In the genomic region with DNA sequence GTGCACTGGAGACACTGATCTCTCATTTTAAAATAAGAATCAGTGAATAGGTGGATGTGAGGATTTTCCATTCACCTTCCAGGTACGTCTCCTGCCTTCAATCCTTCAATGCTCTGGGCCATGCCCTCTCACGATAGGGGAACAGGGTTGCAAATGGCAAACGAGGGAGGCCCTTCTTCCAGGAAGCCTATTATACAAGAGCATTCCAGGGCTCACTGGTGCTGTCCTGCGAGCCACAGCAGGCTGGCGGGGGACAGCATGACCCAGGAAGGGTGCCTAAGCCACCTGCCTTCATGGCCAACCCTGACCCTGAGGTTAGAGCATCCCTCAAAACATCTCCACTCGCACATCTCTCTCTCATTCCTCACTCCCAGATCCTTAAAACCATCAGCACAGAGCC, we compare ENCODE assay signal across 2 cellular contexts.
TF ChIP-seq lines count a peak whose summit lies in the region.

No MANE protein-coding gene starts in this region.

TF ChIP-seq in A549, 52 proteins besides CTCF, POLR2A, EP300 and RAD21:
- TF ChIP-seq, protein P1, sequence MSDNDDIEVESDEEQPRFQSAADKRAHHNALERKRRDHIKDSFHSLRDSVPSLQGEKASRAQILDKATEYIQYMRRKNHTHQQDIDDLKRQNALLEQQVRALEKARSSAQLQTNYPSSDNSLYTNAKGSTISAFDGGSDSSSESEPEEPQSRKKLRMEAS (IDR thresholded peaks at IDR 0.05) = no peak
- TF ChIP-seq, protein P2, sequence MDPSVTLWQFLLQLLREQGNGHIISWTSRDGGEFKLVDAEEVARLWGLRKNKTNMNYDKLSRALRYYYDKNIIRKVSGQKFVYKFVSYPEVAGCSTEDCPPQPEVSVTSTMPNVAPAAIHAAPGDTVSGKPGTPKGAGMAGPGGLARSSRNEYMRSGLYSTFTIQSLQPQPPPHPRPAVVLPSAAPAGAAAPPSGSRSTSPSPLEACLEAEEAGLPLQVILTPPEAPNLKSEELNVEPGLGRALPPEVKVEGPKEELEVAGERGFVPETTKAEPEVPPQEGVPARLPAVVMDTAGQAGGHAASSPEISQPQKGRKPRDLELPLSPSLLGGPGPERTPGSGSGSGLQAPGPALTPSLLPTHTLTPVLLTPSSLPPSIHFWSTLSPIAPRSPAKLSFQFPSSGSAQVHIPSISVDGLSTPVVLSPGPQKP (IDR thresholded peaks at IDR 0.05; ENCODE audit: low read depth, low read length) = no peak
- TF ChIP-seq HOXA7 (CRISPR knock-in tag; IDR thresholded peaks at IDR 0.05) (no peak), RCOR1 (IDR thresholded peaks at IDR 0.05; ENCODE audit: low read depth, low read length) (no peak), FOSL2 (IDR thresholded peaks at IDR 0.05) (no peak), FOSL2 (CRISPR knock-in tag; IDR thresholded peaks at IDR 0.05) (no peak), CBX8 (IDR thresholded peaks at IDR 0.05) (no peak), NPAS2 (CRISPR knock-in tag; IDR thresholded peaks at IDR 0.05; ENCODE audit: borderline replicate concordance) (no peak), TP53 (CRISPR knock-in tag; IDR thresholded peaks at IDR 0.05) (no peak), CBX2 (IDR thresholded peaks at IDR 0.05; ENCODE audit: borderline replicate concordance, low read depth) (no peak), FOXS1 (CRISPR knock-in tag; IDR thresholded peaks at IDR 0.05) (no peak), JUN (IDR thresholded peaks at IDR 0.05) (no peak), CHD4 (IDR thresholded peaks at IDR 0.05; ENCODE audit: borderline replicate concordance) (no peak), RNF2 (IDR thresholded peaks at IDR 0.05; ENCODE audit: borderline replicate concordance, low read depth) (no peak), REST (IDR thresholded peaks at IDR 0.05) (no peak), E2F6 (IDR thresholded peaks at IDR 0.05; ENCODE audit: borderline replicate concordance, low read depth) (no peak), BHLHE40 (IDR thresholded peaks at IDR 0.05; ENCODE audit: low read depth, low read length) (no peak), MAZ (IDR thresholded peaks at IDR 0.05; ENCODE audit: borderline replicate concordance, low read depth, low read length) (no peak), MAFK (IDR thresholded peaks at IDR 0.05; ENCODE audit: partially characterized antibody) (no peak)
- TF ChIP-seq, protein P3, sequence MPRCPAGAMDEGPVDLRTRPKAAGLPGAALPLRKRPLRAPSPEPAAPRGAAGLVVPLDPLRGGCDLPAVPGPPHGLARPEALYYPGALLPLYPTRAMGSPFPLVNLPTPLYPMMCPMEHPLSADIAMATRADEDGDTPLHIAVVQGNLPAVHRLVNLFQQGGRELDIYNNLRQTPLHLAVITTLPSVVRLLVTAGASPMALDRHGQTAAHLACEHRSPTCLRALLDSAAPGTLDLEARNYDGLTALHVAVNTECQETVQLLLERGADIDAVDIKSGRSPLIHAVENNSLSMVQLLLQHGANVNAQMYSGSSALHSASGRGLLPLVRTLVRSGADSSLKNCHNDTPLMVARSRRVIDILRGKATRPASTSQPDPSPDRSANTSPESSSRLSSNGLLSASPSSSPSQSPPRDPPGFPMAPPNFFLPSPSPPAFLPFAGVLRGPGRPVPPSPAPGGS (IDR thresholded peaks at IDR 0.05) = no peak

TF ChIP-seq in HEK293, 187 proteins besides CTCF, POLR2A, EP300 and RAD21:
- TF ChIP-seq, protein P4, sequence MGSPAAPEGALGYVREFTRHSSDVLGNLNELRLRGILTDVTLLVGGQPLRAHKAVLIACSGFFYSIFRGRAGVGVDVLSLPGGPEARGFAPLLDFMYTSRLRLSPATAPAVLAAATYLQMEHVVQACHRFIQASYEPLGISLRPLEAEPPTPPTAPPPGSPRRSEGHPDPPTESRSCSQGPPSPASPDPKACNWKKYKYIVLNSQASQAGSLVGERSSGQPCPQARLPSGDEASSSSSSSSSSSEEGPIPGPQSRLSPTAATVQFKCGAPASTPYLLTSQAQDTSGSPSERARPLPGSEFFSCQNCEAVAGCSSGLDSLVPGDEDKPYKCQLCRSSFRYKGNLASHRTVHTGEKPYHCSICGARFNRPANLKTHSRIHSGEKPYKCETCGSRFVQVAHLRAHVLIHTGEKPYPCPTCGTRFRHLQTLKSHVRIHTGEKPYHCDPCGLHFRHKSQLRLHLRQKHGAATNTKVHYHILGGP (tag by site-specific recombination; IDR thresholded peaks at IDR 0.05) = no peak
- TF ChIP-seq ZNF184 (tag by site-specific recombination; IDR thresholded peaks at IDR 0.05) = no peak
- peak; percentile 40; the same call in 1 of the 2 replicates for TF ChIP-seq ZNF133 (tag by site-specific recombination; IDR thresholded peaks at IDR 0.05)
- no peak for TF ChIP-seq HOXD13 (CRISPR knock-in tag; IDR thresholded peaks at IDR 0.05; ENCODE audit: borderline replicate concordance)
